In the genomic region with DNA sequence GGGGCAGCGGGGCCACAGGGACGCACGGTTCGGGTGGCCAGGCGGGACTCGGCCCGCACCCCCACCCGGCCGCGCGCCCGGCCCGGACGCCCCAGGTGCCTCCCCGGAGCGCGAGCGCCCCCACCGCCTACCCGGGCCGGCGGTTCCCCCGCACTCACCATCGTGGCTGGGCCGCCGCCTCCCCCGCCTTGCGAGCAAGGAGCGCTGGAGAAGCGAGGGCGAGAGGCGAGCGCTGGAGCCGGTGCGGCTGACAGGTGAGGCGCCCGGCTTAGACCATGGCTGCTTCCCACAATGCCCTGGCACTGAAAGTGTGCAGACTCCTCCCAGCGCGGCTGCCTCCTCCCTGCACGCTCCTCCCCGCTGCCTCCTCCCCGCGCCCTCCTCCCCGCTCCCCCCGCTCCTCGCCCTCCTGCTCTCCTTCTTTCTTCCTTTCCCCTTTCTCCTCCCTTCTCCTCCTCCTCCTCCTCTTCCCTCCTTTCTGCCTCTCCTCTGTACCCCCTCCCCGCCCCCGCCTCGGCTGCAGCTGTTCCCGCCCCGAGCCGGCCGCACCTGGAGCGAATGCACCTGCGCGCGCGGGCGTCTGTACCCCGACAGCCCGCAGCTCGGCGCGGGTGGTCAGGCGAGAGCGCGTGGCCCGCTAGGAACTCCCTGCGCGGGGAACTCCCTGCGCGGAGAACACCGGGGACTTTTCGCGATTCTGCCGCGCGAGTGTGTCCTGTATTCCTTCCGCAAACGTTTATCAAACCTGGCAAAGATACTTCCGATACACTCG, we compare ENCODE assay signal across 8 cellular contexts. TPM values are rescaled to one million over a fixed set of nuclear protein-coding genes. Genes with fewer than 3 reads are reported as not detected.
DNase-seq lines count a peak whose midpoint lies in the region; TF ChIP-seq lines count a peak whose summit lies in the region.

A gene (minus strand): TSS at position 293 of the 772 bp plus-strand sequence. CDS start 132 bp downstream, at position 161.

- H3K27me3 ChIP-seq in GM23248 (replicated peaks; ENCODE audit: insufficient read depth) = no peaks in the 10 kb centered on the region
- H3K27me3 ChIP-seq in SJSA1 (replicated peaks) = no peaks in the 10 kb centered on the region
- no peaks in the 10 kb centered on the region for H3K27me3 ChIP-seq in ovary
- H3K27me3 ChIP-seq in transverse colon = no peaks in the 10 kb centered on the region

- H3K4me3 ChIP-seq in GM23248 (peak within 1 kb of the TSS; percentile 71), SJSA1 (peak within 1 kb of the TSS; percentile 78), ovary (peak within 1 kb of the TSS; percentile 55), transverse colon (peak within 1 kb of the TSS; percentile 60 to 86 (median 74))

- 4 to 10% methylated on average over 51 to 61 of the region's 82 CpGs for WGBS in GM23248 (ENCODE audit: low coverage in 1 of 2, low lambda C conversion rate in 2 of 2, missing lambda C conversion rate in 2 of 2), 2 experiments
- 1% methylated on average over 50 to 82 of the region's 82 CpGs for WGBS in ovary, 3 donors
- WGBS in transverse colon (ENCODE audit: low coverage in 1 of 2), 2 donors = 3% methylated on average over 30 of the region's 82 CpGs; no CpG with 5 or more reads in 1 of the 2 donors

- H3K79me2 ChIP-seq in GM23248 (ENCODE audit: insufficient read depth) = no peaks in the 10 kb centered on the region

- H3K27ac ChIP-seq in GM23248 (no peak within 1 kb of the TSS), SJSA1 (no peak within 1 kb of the TSS), ovary (peak within 1 kb of the TSS in 1 of 2 donors; percentile 55), transverse colon (peak within 1 kb of the TSS; percentile 79 to 88 (median 80))

- TF ChIP-seq CTCF in ovary (IDR thresholded peaks at IDR 0.05) (no peak), transverse colon (IDR thresholded peaks at IDR 0.05) (peak in 1 of 5 experiments; percentile 30)

- H3K9ac ChIP-seq in GM23248 = peak within 1 kb of the TSS; percentile 35; the same call in 1 of the 2 replicates

- in situ Hi-C loops in G401 (cut with HindIII; ENCODE audit: low sequenced_read_pairs) (no loop called here), GM23248 (cut with MboI) (no loop called here), transverse colon (cut with MboI; ENCODE audit: low pct_ligation_motif_present in 1 of 4, low pct_unique_long_range_greater_than_20kb in 1 of 4, low sequenced_read_pairs in 3 of 4) (no loop called here)

- no peaks in the 10 kb centered on the region for H3F3A ChIP-seq in GM23248 (ENCODE audit: insufficient read depth)

- DNase-seq in G401 (ENCODE audit: low spot score) = peak; percentile 71
- DNase-seq in GM23248 = peak; percentile 71
- peak; percentile 26 for DNase-seq in LHCN-M2 (ENCODE audit: low read depth)
- DNase-seq in SJSA1 (ENCODE audit: low read depth in 1 of 2, low spot score in 2 of 2) = peak; percentile 12 to 62
- DNase-seq in activated naive CD4-positive, alpha-beta T cell (lab: John Stamatoyannopoulos, UW) = peak; percentile 28 to 53 (median 34)
- DNase-seq in glomerular visceral epithelial cell (ENCODE audit: extremely low spot score) = peak; percentile 84
- peak; percentile 46 to 70 (median 60) for DNase-seq in ovary
- DNase-seq in transverse colon = peak; percentile 88

- peak within 1 kb of the TSS; percentile 86 for H2AFZ ChIP-seq in GM23248

- H3K9me2 ChIP-seq in GM23248 (ENCODE audit: insufficient read depth) = no peaks in the 10 kb centered on the region

- H3K9me3 ChIP-seq in GM23248 (ENCODE audit: low read depth) = no peaks in the 10 kb centered on the region
- H3K9me3 ChIP-seq in SJSA1 (replicated peaks) = no peaks in the 10 kb centered on the region
- H3K9me3 ChIP-seq in ovary = no peaks in the 10 kb centered on the region
- H3K9me3 ChIP-seq in transverse colon = no peaks in the 10 kb centered on the region

- no peaks in the 10 kb centered on the region for H3K4me1 ChIP-seq in GM23248 (ENCODE audit: insufficient read depth)
- H3K4me1 ChIP-seq in SJSA1 (replicated peaks) = peaks cover 4% of the 10 kb centered on the region; the same call in 1 of the 2 replicates
- no peaks in the 10 kb centered on the region for H3K4me1 ChIP-seq in ovary (ENCODE audit: insufficient read depth)
- H3K4me1 ChIP-seq in transverse colon = peaks cover 0 to 19% (median 7%) of the 10 kb centered on the region in 4 donors

- peak within 1 kb of the TSS; percentile 79 for H3K4me2 ChIP-seq in GM23248 (ENCODE audit: unreplicated experiment)

- no peak for TF ChIP-seq POLR2A in ovary (IDR thresholded peaks at IDR 0.05)
- peak; percentile 41 for TF ChIP-seq POLR2A in transverse colon (IDR thresholded peaks at IDR 0.05)

- no peaks in the 10 kb centered on the region for H4K20me1 ChIP-seq in GM23248 (ENCODE audit: insufficient read depth)

- H3K36me3 ChIP-seq in GM23248 (ENCODE audit: low read depth) = no peaks in the 10 kb centered on the region
- H3K36me3 ChIP-seq in SJSA1 = peaks cover 3% of the 10 kb centered on the region; the same call in 1 of the 2 replicates
- no peaks in the 10 kb centered on the region for H3K36me3 ChIP-seq in ovary
- H3K36me3 ChIP-seq in transverse colon = no peaks in the 10 kb centered on the region

- intact Hi-C loops in ovary (cut with DNase I) (loop anchor here in 1 of 4 donors (5.0 kb wide), 1 partner anchor 105 kb away; no protein-coding TSS in a partner anchor), transverse colon (cut with DNase I; ENCODE audit: low total_unique reads) (no loop called here)

- no peak for TF ChIP-seq EP300 in ovary (IDR thresholded peaks at IDR 0.05)
- TF ChIP-seq EP300 in transverse colon (IDR thresholded peaks at IDR 0.05; ENCODE audit: low read depth) = no peak

RNA-seq across cellular contexts. Expression of the gene that starts here (rescaled TPM):
- total RNA-seq in G401 (2014; rRNA removed; shearing (Covaris generic)) = 7.9 and 20.7 TPM in 2 replicates
- 0.43 and 1.8 TPM in 2 replicates for total RNA-seq in GM23248 (2014; rRNA removed; shearing (Covaris generic))
- polyA plus RNA-seq in GM23248 (2016; fragmentation: Nextera tagmentation; extraction: Ambion mirVana) (2.0 and 2.3 TPM in 2 replicates), ovary (1 to 10 TPM in 1 of 2 donors, under 1 TPM in 1; 0.46 to 5.6 TPM)
- total RNA-seq in LHCN-M2 (2014; rRNA removed) (1.7 and 1.8 TPM in 2 replicates), ovary (10 to 100 TPM in 1 of 7 donors, 1 to 10 TPM in 5, under 1 TPM in 1; 0.60 to 16.8 (median 1.3) TPM), transverse colon (1 to 10 TPM in 3 of 4 donors, not detected in 1; 2.3 to 6.7 (median 3.0) TPM)
- polyA plus RNA-seq in LHCN-M2 (2012) = 1.8 TPM
- total RNA-seq in SJSA1 (2014; rRNA removed; shearing (Covaris generic)) = 6.4 and 7.2 TPM in 2 replicates

Comparison
In these comparisons a context has a peak if more than half of its experiments do, and no peak if none do; other contexts are left out.
1. DNase-seq: peak in every context shown above with its lines; median percentile 88 in transverse colon; 84 in glomerular visceral epithelial cell; 71 in G401; 71 in GM23248; 60 in ovary; 37 in SJSA1; 34 in activated naive CD4-positive, alpha-beta T cell; 26 in LHCN-M2.
2. H3K27ac ChIP-seq: peak in transverse colon (4 of 4); none in GM23248 (single experiment) and SJSA1 (single experiment).
3. Peak in every context shown above with its lines, with median percentiles within 50 percentile points of each other: H3K4me3 ChIP-seq.